Comparison of ENCODE assay signal across 21 cellular contexts in genomic region chr2:43945439-43945838, GRCh38. TPM values are rescaled to one million over a fixed set of nuclear protein-coding genes. Genes with fewer than 3 reads are reported as not detected.
DNase-seq lines count a peak whose midpoint lies in the region; ATAC-seq and TF ChIP-seq lines count a peak whose summit lies in the region.
"Had no signal": no experiment of that assay in that cellular context is flagged by ENCODE, and none has a peak within 500 bp of the region (broad histone marks: within the 10 kb centered on the region; RNA-seq: fewer than 3 reads in every experiment).

No MANE protein-coding gene starts in this region.

- H3K27me3 Mint-ChIP-seq in glutamatergic neuron (ENCODE audit: unreplicated experiment) (no peaks in the 10 kb centered on the region), HFFc6 (ENCODE audit: insufficient read depth) (no peaks in the 10 kb centered on the region)
- H3K27me3 Mint-ChIP-seq: CD4-positive, alpha-beta T cell had no signal

- ATAC-seq in GM21737 (IDR thresholded peaks at IDR 0.05; ENCODE audit: unreplicated experiment) = no peak
- ATAC-seq: Right ventricle myocardium inferior had no signal

- H3K4me1 Mint-ChIP-seq in glutamatergic neuron (ENCODE audit: low read depth, unreplicated experiment) (peaks cover 64% of the 10 kb centered on the region), HFFc6 (ENCODE audit: low read depth) (peaks cover 3% of the 10 kb centered on the region)

- in situ Hi-C loops in KBM-7 (cut with MboI; ENCODE audit: low pct_unique_long_range_greater_than_20kb, low sequenced_read_pairs) = no loop called here

- peaks cover 100% of the 10 kb centered on the region for H3K36me3 ChIP-seq in HUES48 (ENCODE audit: control insufficient read depth, insufficient read depth, low read length)
- H3K36me3 ChIP-seq in SK-N-MC (ENCODE audit: insufficient read depth, low read length) = peaks cover 90% of the 10 kb centered on the region

- H3K27ac ChIP-seq in HUES48 (ENCODE audit: low read depth, low read length) (peak overlapping the region; percentile 74), SK-N-MC (peak overlapping the region; percentile 37; the same call in 1 of the 2 replicates)
- H3K27ac ChIP-seq: BLaER1, KMS-11, SJSA1 had no signal

- no peaks in the 10 kb centered on the region for H3K9me3 ChIP-seq in HUES48 (ENCODE audit: control insufficient read depth, insufficient read depth, low read length)
- no peaks in the 10 kb centered on the region for H3K9me3 ChIP-seq in SK-N-MC (ENCODE audit: low read depth, low read length)
- H3K9me3 ChIP-seq: BLaER1, SJSA1 had no signal

- peak overlapping the region; percentile 1; the same call in 1 of the 2 replicates for H3K9ac ChIP-seq in HUES48 (ENCODE audit: low read depth, low read length)
- no peak overlapping the region for H3K9ac ChIP-seq in SK-N-MC (ENCODE audit: insufficient read length)
- H3K9ac ChIP-seq: BLaER1, KMS-11 had no signal

- peaks cover 2% of the 10 kb centered on the region for H3K9me3 Mint-ChIP-seq in glutamatergic neuron (ENCODE audit: unreplicated experiment)
- no peaks in the 10 kb centered on the region for H3K9me3 Mint-ChIP-seq in HFFc6
- H3K9me3 Mint-ChIP-seq: CD4-positive, alpha-beta T cell had no signal

- peaks cover 40% of the 10 kb centered on the region for H3K4me1 ChIP-seq in HUES48 (ENCODE audit: control insufficient read depth, insufficient read depth, low read length)
- H3K4me1 ChIP-seq: BLaER1, SJSA1 had no signal

- no peak for TF ChIP-seq CTCF in glutamatergic neuron (IDR thresholded peaks at IDR 0.05; ENCODE audit: partially characterized antibody, unreplicated experiment)
- TF ChIP-seq CTCF in HFFc6 (IDR thresholded peaks at IDR 0.05) = no peak

- H3K36me3 Mint-ChIP-seq in glutamatergic neuron (ENCODE audit: unreplicated experiment) = no peaks in the 10 kb centered on the region
- H3K36me3 Mint-ChIP-seq in HFFc6 (ENCODE audit: low read depth) = peaks cover 8% of the 10 kb centered on the region; the same call in 1 of the 2 replicates

- DNase-seq in DMS114 treated with DMSO at 0.1 percent for 48 hours (lab: John Stamatoyannopoulos, UW; ENCODE audit: unreplicated experiment) (peak; percentile 74), SK-N-MC (ENCODE audit: low read depth, low spot score) (no peak), glutamatergic neuron (no peak), KBM-7 (no peak), HFFc6 (no peak)
- DNase-seq: ACHN; CD4-positive, alpha-beta T cell; COR-L47; DND-41; HCEC 1CT; NCI-H1694; NCI-H2171; NCI-H345; NCI-H524; NCI-H774 had no signal

- H3K27me3 ChIP-seq in HUES48 (ENCODE audit: control insufficient read depth, insufficient read depth, low read length) = no peaks in the 10 kb centered on the region
- H3K27me3 ChIP-seq: BLaER1, SJSA1 had no signal

- H3K4me3 Mint-ChIP-seq in glutamatergic neuron (ENCODE audit: unreplicated experiment) = no peak overlapping the region
- H3K4me3 Mint-ChIP-seq in HFFc6 = no peak overlapping the region
- H3K4me3 Mint-ChIP-seq: CD4-positive, alpha-beta T cell had no signal

- H3K4me3 ChIP-seq in HUES48 (ENCODE audit: low read depth, low read length) (no peak overlapping the region), SK-N-MC (no peak overlapping the region)
- H3K4me3 ChIP-seq: BLaER1, SJSA1 had no signal

- H3K27ac Mint-ChIP-seq in glutamatergic neuron (ENCODE audit: unreplicated experiment) = peak overlapping the region; percentile 96
- no peak overlapping the region for H3K27ac Mint-ChIP-seq in HFFc6
- H3K27ac Mint-ChIP-seq: CD4-positive, alpha-beta T cell had no signal

RNA-seq across cellular contexts. Expression of gene LRPPRC, which starts 50.4 kb away (rescaled TPM):
- 88.0 TPM for total RNA-seq in glutamatergic neuron (ENCODE audit: unreplicated experiment)
- 10 to 100 TPM; 57.6 to 77.6 (median 65.7) TPM for total RNA-seq in HFFc6 (2021; fragmentation: NEBNext Ultra II Directional; extraction: Animal tissue kit (Norgen Biotek cat#: 25700))
